ENCODE assay signal across 8 cellular contexts in the genomic region with DNA sequence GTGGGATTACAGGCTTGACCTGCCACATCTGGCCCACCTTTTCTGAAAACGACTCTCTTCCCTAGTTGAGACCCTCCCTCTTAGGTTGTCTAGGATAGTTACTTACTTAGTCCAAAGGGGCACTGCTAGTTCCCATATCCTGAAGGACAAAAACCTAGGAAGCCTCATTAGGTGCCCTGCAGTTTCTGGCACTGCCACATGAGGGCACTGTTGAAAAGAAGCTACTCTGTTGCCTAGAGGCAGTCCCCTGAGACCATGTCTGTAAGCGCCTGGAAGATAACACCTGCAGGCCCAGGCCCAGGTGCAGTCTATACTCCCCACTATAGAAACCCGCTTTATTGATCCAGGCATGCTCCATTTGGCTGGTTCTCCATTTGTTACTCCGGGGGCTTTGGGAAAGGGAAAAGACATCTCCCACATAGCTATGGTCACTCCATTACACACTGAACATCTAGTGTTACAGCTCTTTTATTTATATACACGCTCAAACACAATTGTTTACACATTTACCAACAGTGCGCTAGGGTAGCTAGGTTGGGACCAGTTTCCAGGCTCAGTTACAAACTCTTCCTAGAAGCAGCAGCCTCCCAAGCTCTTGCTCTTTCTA.
DNase-seq lines count a peak whose midpoint lies in the region; ATAC-seq and TF ChIP-seq lines count a peak whose summit lies in the region.

No MANE protein-coding gene starts in this region.

- no peak for TF ChIP-seq EP300 in neural cell (conservative IDR thresholded peaks at IDR 0.05; ENCODE audit: poor library complexity, severe bottlenecking)

- H3K9ac ChIP-seq in neural cell (ENCODE audit: low read length): no peak overlapping the region

- no peaks in the 10 kb centered on the region for H3K27me3 ChIP-seq in neural cell (ENCODE audit: insufficient read depth, low read depth, low read length)

- H3K79me2 ChIP-seq in neural cell (replicated peaks; ENCODE audit: insufficient read depth, low read length): no peaks in the 10 kb centered on the region

- H3K36me3 ChIP-seq in neural cell (ENCODE audit: insufficient read depth, low read length): no peaks in the 10 kb centered on the region

- H3K4me3 ChIP-seq in choroid plexus epithelial cell (ENCODE audit: low read depth, low read length) (no peak overlapping the region), neural cell (ENCODE audit: low read length) (no peak overlapping the region)

- no peaks in the 10 kb centered on the region for H4K20me1 ChIP-seq in neural cell (ENCODE audit: insufficient read depth)

- H3K27ac ChIP-seq in neural cell (ENCODE audit: low read length): no peak overlapping the region

- H2AFZ ChIP-seq in neural cell (ENCODE audit: low read depth, low read length): no peak overlapping the region

- peak; percentile 33 for DNase-seq in stimulated activated CD4-positive, alpha-beta T cell treated with anti-CD3 and anti-CD28 coated beads, Interleukin-1b, Interleukin-23, amount 100 ng/mL, for 48 hours
- no peak for DNase-seq in stimulated activated CD4-positive, alpha-beta T cell treated with anti-CD3 and anti-CD28 coated beads, Interleukin-12 subunit alpha, Interleukin-12 subunit beta, amount 100 ng/mL, for 4 hours
- DNase-seq in NCI-H510A treated with DMSO at 0.1 percent for 48 hours (lab: John Stamatoyannopoulos, UW) (peak; percentile 87), choroid plexus epithelial cell (ENCODE audit: low read depth) (peak; percentile 30), kidney glomerular epithelial cell (lab: John Stamatoyannopoulos, UW) (no peak)

- no peaks in the 10 kb centered on the region for H3K9me3 ChIP-seq in neural cell (ENCODE audit: low read length)

- H3F3A ChIP-seq in neural cell (ENCODE audit: insufficient read depth, low read length, poor library complexity, severe bottlenecking): no peaks in the 10 kb centered on the region

- no peaks in the 10 kb centered on the region for H3K9me2 ChIP-seq in neural cell (ENCODE audit: insufficient read depth, low read length)

- H3K4me2 ChIP-seq in neural cell (ENCODE audit: low read length): no peak overlapping the region

- ATAC-seq in GM21447 (IDR thresholded peaks at IDR 0.05; ENCODE audit: unreplicated experiment): no peak
- ATAC-seq in GM19452 (IDR thresholded peaks at IDR 0.05; ENCODE audit: unreplicated experiment): no peak

- peak; percentile 75 for TF ChIP-seq CTCF in choroid plexus epithelial cell (conservative IDR thresholded peaks at IDR 0.05; ENCODE audit: low read depth, low read length)
- peak; percentile 27 for TF ChIP-seq CTCF in neural cell (IDR thresholded peaks at IDR 0.05; ENCODE audit: poor library complexity, severe bottlenecking)

- TF ChIP-seq RAD21 in neural cell (conservative IDR thresholded peaks at IDR 0.05): no peak

TF ChIP-seq in neural cell, 6 proteins besides CTCF, POLR2A, EP300 and RAD21:
- TF ChIP-seq EZH2 (IDR thresholded peaks at IDR 0.05; ENCODE audit: borderline replicate concordance, insufficient read depth, low read length, poor library complexity, severe bottlenecking) (no peak), MXI1 (conservative IDR thresholded peaks at IDR 0.05; ENCODE audit: poor library complexity, severe bottlenecking) (no peak), TAF1 (IDR thresholded peaks at IDR 0.05; ENCODE audit: low read depth) (no peak), POLR2AphosphoS5 (IDR thresholded peaks at IDR 0.05) (no peak), SMC3 (conservative IDR thresholded peaks at IDR 0.05; ENCODE audit: poor library complexity) (no peak)
- TF ChIP-seq, protein P1, sequence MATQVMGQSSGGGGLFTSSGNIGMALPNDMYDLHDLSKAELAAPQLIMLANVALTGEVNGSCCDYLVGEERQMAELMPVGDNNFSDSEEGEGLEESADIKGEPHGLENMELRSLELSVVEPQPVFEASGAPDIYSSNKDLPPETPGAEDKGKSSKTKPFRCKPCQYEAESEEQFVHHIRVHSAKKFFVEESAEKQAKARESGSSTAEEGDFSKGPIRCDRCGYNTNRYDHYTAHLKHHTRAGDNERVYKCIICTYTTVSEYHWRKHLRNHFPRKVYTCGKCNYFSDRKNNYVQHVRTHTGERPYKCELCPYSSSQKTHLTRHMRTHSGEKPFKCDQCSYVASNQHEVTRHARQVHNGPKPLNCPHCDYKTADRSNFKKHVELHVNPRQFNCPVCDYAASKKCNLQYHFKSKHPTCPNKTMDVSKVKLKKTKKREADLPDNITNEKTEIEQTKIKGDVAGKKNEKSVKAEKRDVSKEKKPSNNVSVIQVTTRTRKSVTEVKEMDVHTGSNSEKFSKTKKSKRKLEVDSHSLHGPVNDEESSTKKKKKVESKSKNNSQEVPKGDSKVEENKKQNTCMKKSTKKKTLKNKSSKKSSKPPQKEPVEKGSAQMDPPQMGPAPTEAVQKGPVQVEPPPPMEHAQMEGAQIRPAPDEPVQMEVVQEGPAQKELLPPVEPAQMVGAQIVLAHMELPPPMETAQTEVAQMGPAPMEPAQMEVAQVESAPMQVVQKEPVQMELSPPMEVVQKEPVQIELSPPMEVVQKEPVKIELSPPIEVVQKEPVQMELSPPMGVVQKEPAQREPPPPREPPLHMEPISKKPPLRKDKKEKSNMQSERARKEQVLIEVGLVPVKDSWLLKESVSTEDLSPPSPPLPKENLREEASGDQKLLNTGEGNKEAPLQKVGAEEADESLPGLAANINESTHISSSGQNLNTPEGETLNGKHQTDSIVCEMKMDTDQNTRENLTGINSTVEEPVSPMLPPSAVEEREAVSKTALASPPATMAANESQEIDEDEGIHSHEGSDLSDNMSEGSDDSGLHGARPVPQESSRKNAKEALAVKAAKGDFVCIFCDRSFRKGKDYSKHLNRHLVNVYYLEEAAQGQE (IDR thresholded peaks at IDR 0.05; ENCODE audit: borderline replicate concordance): no peak

Comparison
In these comparisons a context has a peak if more than half of its experiments do, and no peak if none do; other contexts are left out.
1. DNase-seq: peak in stimulated activated CD4-positive, alpha-beta T cell treated with anti-CD3 and anti-CD28 coated beads, Interleukin-1b, Interleukin-23, amount 100 ng/mL, for 48 hours (single experiment), NCI-H510A treated with DMSO at 0.1 percent for 48 hours (single experiment) and choroid plexus epithelial cell (single experiment); none in stimulated activated CD4-positive, alpha-beta T cell treated with anti-CD3 and anti-CD28 coated beads, Interleukin-12 subunit alpha, Interleukin-12 subunit beta, amount 100 ng/mL, for 4 hours (single experiment) and kidney glomerular epithelial cell (single experiment).